30 cellular contexts compared by ENCODE assay signal in genomic region chr16:7745321-7745720, GRCh38.
"Had no signal": no experiment of that assay in that cellular context is flagged by ENCODE, and none has a peak within 500 bp of the region (broad histone marks: within the 10 kb centered on the region; RNA-seq: fewer than 3 reads in every experiment).

No MANE protein-coding gene starts in this region.

- H3K9me3 ChIP-seq: colonic mucosa, gastroesophageal sphincter, stomach, thyroid gland, upper lobe of left lung, vagina had no signal

- H3K4me1 ChIP-seq: colonic mucosa, gastroesophageal sphincter, parathyroid adenoma, thyroid gland, upper lobe of left lung had no signal

- H3K36me3 ChIP-seq: colonic mucosa, gastroesophageal sphincter, stomach, thyroid gland, upper lobe of left lung, vagina, WERI-Rb-1 had no signal

- H3K4me1 Mint-ChIP-seq: activated CD4-positive, alpha-beta T cell treated with anti-CD3 and anti-CD28 coated beads, Interleukin-2, amount 10 ng/mL, durations not matched to agents 24 days and 14 days; activated naive CD4-positive, alpha-beta T cell treated with anti-CD3 and anti-CD28 coated beads, Interleukin-2, amount 10 ng/mL, durations not matched to agents 7 days and 5 days; activated naive CD8-positive, alpha-beta T cell treated with anti-CD3 and anti-CD28 coated beads, Interleukin-2, amount 10 ng/mL, durations not matched to agents 7 days and 5 days; naive thymus-derived CD8-positive, alpha-beta T cell; neural crest cell; stimulated activated naive B cell treated with anti-CD40 and anti-IgM and Interleukin-4, amounts not matched to agents 10 μg/mL and 1 μg/mL and 100 μg/mL, for 72 hours had no signal

- H3K27me3 Mint-ChIP-seq: activated CD4-positive, alpha-beta memory T cell treated with anti-CD3 and anti-CD28 coated beads for 36 hours; activated CD4-positive, alpha-beta T cell treated with anti-CD3 and anti-CD28 coated beads, Interleukin-2, amount 10 ng/mL, durations not matched to agents 24 days and 14 days; activated naive CD4-positive, alpha-beta T cell treated with anti-CD3 and anti-CD28 coated beads, Interleukin-2, amount 10 ng/mL, durations not matched to agents 7 days and 5 days; activated naive CD8-positive, alpha-beta T cell treated with anti-CD3 and anti-CD28 coated beads, Interleukin-2, amount 10 ng/mL, durations not matched to agents 7 days and 5 days; naive thymus-derived CD8-positive, alpha-beta T cell; stimulated activated naive B cell treated with anti-CD40 and anti-IgM and Interleukin-4, amounts not matched to agents 10 μg/mL and 1 μg/mL and 100 μg/mL, for 72 hours had no signal

- H2AFZ ChIP-seq: parathyroid adenoma had no signal

- H3K36me3 Mint-ChIP-seq: activated CD4-positive, alpha-beta memory T cell treated with anti-CD3 and anti-CD28 coated beads for 36 hours; activated naive CD4-positive, alpha-beta T cell treated with anti-CD3 and anti-CD28 coated beads, Interleukin-2, amount 10 ng/mL, durations not matched to agents 7 days and 5 days; activated naive CD8-positive, alpha-beta T cell treated with anti-CD3 and anti-CD28 coated beads, Interleukin-2, amount 10 ng/mL, durations not matched to agents 7 days and 5 days; mesothelial cell of epicardium; naive thymus-derived CD8-positive, alpha-beta T cell; stimulated activated naive B cell treated with anti-CD40 and anti-IgM and Interleukin-4, amounts not matched to agents 10 μg/mL and 1 μg/mL and 100 μg/mL, for 72 hours had no signal

- H3K4me3 Mint-ChIP-seq: activated CD4-positive, alpha-beta memory T cell treated with anti-CD3 and anti-CD28 coated beads for 36 hours; activated CD4-positive, alpha-beta T cell treated with anti-CD3 and anti-CD28 coated beads, Interleukin-2, amount 10 ng/mL, durations not matched to agents 24 days and 14 days; activated naive CD4-positive, alpha-beta T cell treated with anti-CD3 and anti-CD28 coated beads, Interleukin-2, amount 10 ng/mL, durations not matched to agents 7 days and 5 days; activated naive CD8-positive, alpha-beta T cell treated with anti-CD3 and anti-CD28 coated beads, Interleukin-2, amount 10 ng/mL, durations not matched to agents 7 days and 5 days; mesothelial cell of epicardium; naive thymus-derived CD8-positive, alpha-beta T cell; neural crest cell; stimulated activated naive B cell treated with anti-CD40 and anti-IgM and Interleukin-4, amounts not matched to agents 10 μg/mL and 1 μg/mL and 100 μg/mL, for 72 hours; T-helper 1 cell treated with Interleukin-12 subunit alpha and Interleukin-12 subunit beta and Interleukin-4 antibody, amounts not matched to agents 30 μg/mL and 1 μg/mL, for 36 hours had no signal

- H3K27ac Mint-ChIP-seq: activated CD4-positive, alpha-beta memory T cell treated with anti-CD3 and anti-CD28 coated beads for 36 hours; activated CD4-positive, alpha-beta T cell treated with anti-CD3 and anti-CD28 coated beads, Interleukin-2, amount 10 ng/mL, durations not matched to agents 24 days and 14 days; activated naive CD4-positive, alpha-beta T cell treated with anti-CD3 and anti-CD28 coated beads, Interleukin-2, amount 10 ng/mL, durations not matched to agents 7 days and 5 days; activated naive CD8-positive, alpha-beta T cell treated with anti-CD3 and anti-CD28 coated beads, Interleukin-2, amount 10 ng/mL, durations not matched to agents 7 days and 5 days; mesothelial cell of epicardium; naive thymus-derived CD8-positive, alpha-beta T cell; stimulated activated naive B cell treated with anti-CD40 and anti-IgM and Interleukin-4, amounts not matched to agents 10 μg/mL and 1 μg/mL and 100 μg/mL, for 72 hours; T-helper 1 cell treated with Interleukin-12 subunit alpha and Interleukin-12 subunit beta and Interleukin-4 antibody, amounts not matched to agents 30 μg/mL and 1 μg/mL, for 36 hours had no signal

- DNase-seq: activated CD4-positive, alpha-beta memory T cell treated with anti-CD3 and anti-CD28 coated beads for 36 hours; activated CD4-positive, alpha-beta T cell treated with anti-CD3 and anti-CD28 coated beads, Interleukin-2, amount 10 ng/mL, durations not matched to agents 24 days and 14 days; activated CD4-positive, CD25-positive, alpha-beta regulatory T cell treated with anti-CD3 and anti-CD28 coated beads, Interleukin-2, amount 50 U/mL, for 72 hours; activated CD8-positive, alpha-beta memory T cell treated with anti-CD3 and anti-CD28 coated beads, Interleukin-2, amount 50 U/mL, for 4 hours; activated gamma-delta T cell; activated naive CD4-positive, alpha-beta T cell treated with anti-CD3 and anti-CD28 coated beads, Interleukin-2, amount 10 ng/mL, durations not matched to agents 7 days and 5 days; activated naive CD8-positive, alpha-beta T cell treated with anti-CD3 and anti-CD28 coated beads, Interleukin-2, amount 10 ng/mL, durations not matched to agents 7 days and 5 days; activated T-cell treated with anti-CD3 and anti-CD28 coated beads, Interleukin-2, amount 50 U/mL, for 1 hour; cerebellar nuclear complex; colonic mucosa; effector memory CD4-positive, alpha-beta T cell; kidney; left colon; mammary epithelial cell; naive thymus-derived CD8-positive, alpha-beta T cell; right cardiac atrium; stimulated activated CD4-positive, alpha-beta T cell treated with anti-CD3 and anti-CD28 coated beads, Interleukin-15, amount 100 ng/mL, for 24 hours; stimulated activated CD4-positive, alpha-beta T cell treated with anti-CD3 and anti-CD28 coated beads, Interleukin-2, amount 100 ng/mL, for 24 hours; stimulated activated naive B cell treated with anti-CD40 and anti-IgM and Interleukin-4, amounts not matched to agents 10 μg/mL and 1 μg/mL and 100 μg/mL, for 72 hours; stomach; T1000; thyroid gland; upper lobe of left lung; WERI-Rb-1 had no signal

- H3K27ac ChIP-seq: colonic mucosa, gastroesophageal sphincter, parathyroid adenoma, stomach, thyroid gland, upper lobe of left lung, vagina, WERI-Rb-1 had no signal

- H3K9me3 Mint-ChIP-seq: neural crest cell had no signal

- H3K79me2 ChIP-seq: parathyroid adenoma had no signal

- H3K4me3 ChIP-seq: colonic mucosa, gastroesophageal sphincter, stomach, thyroid gland, upper lobe of left lung, vagina had no signal
